In the genomic region with DNA sequence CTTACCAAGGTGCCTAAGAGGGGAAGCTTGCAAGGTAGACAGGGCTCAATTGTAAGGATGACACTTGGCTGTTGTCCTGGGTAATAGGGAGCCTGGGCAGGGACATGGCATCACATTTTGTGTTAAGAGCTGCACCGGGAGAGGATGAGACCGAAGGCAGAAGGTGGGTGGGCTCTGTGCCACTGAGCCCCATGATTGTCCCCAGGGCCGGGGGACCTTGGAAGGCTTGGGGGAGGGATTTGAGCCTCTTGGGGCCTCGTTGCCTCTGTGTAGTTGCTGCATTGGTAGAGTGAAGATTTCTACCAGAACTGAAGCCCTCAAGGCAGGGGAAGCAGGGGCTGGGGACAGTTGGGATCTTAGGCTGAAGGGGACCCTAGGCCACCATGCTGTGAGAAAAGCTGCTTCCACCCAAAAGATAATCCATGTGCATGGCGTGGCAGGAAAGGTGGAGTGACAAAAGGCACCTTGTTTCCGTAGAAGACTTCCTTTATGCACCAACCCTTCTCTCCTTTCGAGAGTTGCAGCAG, we compare ENCODE assay signal across 34 cellular contexts. TPM values are rescaled to one million over a fixed set of nuclear protein-coding genes. Genes with fewer than 3 reads are reported as not detected.
"Had no signal": no experiment of that assay in that cellular context is flagged by ENCODE, and none has a peak within 500 bp of the region (broad histone marks: within the 10 kb centered on the region; RNA-seq: fewer than 3 reads in every experiment).

No MANE protein-coding gene starts in this region.

- H3K9me3 Mint-ChIP-seq: activated naive CD4-positive, alpha-beta T cell treated with anti-CD3 and anti-CD28 coated beads, Interleukin-2, amount 10 ng/mL, durations not matched to agents 7 days and 5 days; activated naive CD8-positive, alpha-beta T cell treated with anti-CD3 and anti-CD28 coated beads, Interleukin-2, amount 10 ng/mL, durations not matched to agents 7 days and 5 days; activated T-cell treated with anti-CD3 and anti-CD28 coated beads, Interleukin-2, amount 50 U/mL, for 72 hours; mesothelial cell of epicardium; stimulated activated naive B cell treated with anti-CD40 and anti-IgM and Interleukin-4, amounts not matched to agents 10 μg/mL and 1 μg/mL and 100 μg/mL, for 72 hours; T-helper 2 cell treated with Interferon-gamma antibody and Interleukin-4, amounts not matched to agents 5 μg/mL and 100 μg/mL, for 36 hours had no signal

- FAIRE-seq: astrocyte, endometrium, keratinocyte, small intestine, urothelium cell line had no signal

- H3K4me1 ChIP-seq: esophagus squamous epithelium, right lobe of liver, transverse colon had no signal

- H3K4me1 Mint-ChIP-seq: activated CD4-positive, alpha-beta T cell treated with anti-CD3 and anti-CD28 coated beads for 36 hours; activated naive CD4-positive, alpha-beta T cell treated with anti-CD3 and anti-CD28 coated beads, Interleukin-2, amount 10 ng/mL, durations not matched to agents 7 days and 5 days; naive B cell; stimulated activated naive B cell treated with anti-CD40 and anti-IgM and Interleukin-4, amounts not matched to agents 10 μg/mL and 1 μg/mL and 100 μg/mL, for 72 hours had no signal

- DNase-seq: activated CD4-positive, alpha-beta T cell treated with anti-CD3 and anti-CD28 coated beads for 36 hours; activated CD4-positive, CD25-positive, alpha-beta regulatory T cell; activated CD8-positive, alpha-beta T cell treated with anti-CD3 and anti-CD28 coated beads, Interleukin-2, amount 10 ng/mL, durations not matched to agents 7 days and 5 days; activated gamma-delta T cell; activated naive CD4-positive, alpha-beta T cell treated with anti-CD3 and anti-CD28 coated beads, Interleukin-2, amount 10 ng/mL, durations not matched to agents 7 days and 5 days; activated T-cell treated with anti-CD3 and anti-CD28 coated beads for 4 hours; activated T-cell treated with anti-CD3 and anti-CD28 coated beads, Interleukin-2, amount 50 U/mL, for 72 hours; brain microvascular endothelial cell; caudate nucleus; dermis blood vessel endothelial cell; effector CD8-positive, alpha-beta T cell; esophagus squamous epithelium; foreskin melanocyte; left cardiac atrium; naive B cell; small intestine; stimulated activated CD4-positive, alpha-beta T cell treated with anti-CD3 and anti-CD28 coated beads, Interleukin-1b, Interleukin-23, amount 100 ng/mL, for 48 hours; stimulated activated CD4-positive, alpha-beta T cell treated with anti-CD3 and anti-CD28 coated beads, Interleukin-4, amount 100 ng/mL, for 4 hours; stimulated activated CD8-positive, alpha-beta memory T cell treated with anti-CD3 and anti-CD28 coated beads, Interleukin-4, amount 100 ng/mL, for 48 hours; stimulated activated naive B cell treated with anti-CD40 and anti-IgM and Interleukin-4, amounts not matched to agents 10 μg/mL and 1 μg/mL and 100 μg/mL, for 72 hours; stomach; T-helper 1 cell; transverse colon had no signal

- H3K36me3 ChIP-seq: brain microvascular endothelial cell, esophagus squamous epithelium, right lobe of liver, stomach, transverse colon had no signal

- H3K4me3 ChIP-seq: esophagus squamous epithelium, right lobe of liver, stomach, transverse colon had no signal

- H3K27me3 ChIP-seq: brain microvascular endothelial cell, esophagus squamous epithelium, right lobe of liver, stomach, transverse colon had no signal

- H3K9me3 ChIP-seq: esophagus squamous epithelium, right lobe of liver, stomach, transverse colon had no signal

- H3K27ac Mint-ChIP-seq: activated CD4-positive, alpha-beta T cell treated with anti-CD3 and anti-CD28 coated beads for 36 hours; activated CD8-positive, alpha-beta T cell treated with anti-CD3 and anti-CD28 coated beads, Interleukin-2, amount 10 ng/mL, durations not matched to agents 7 days and 5 days; activated naive CD4-positive, alpha-beta T cell treated with anti-CD3 and anti-CD28 coated beads, Interleukin-2, amount 10 ng/mL, durations not matched to agents 7 days and 5 days; activated naive CD8-positive, alpha-beta T cell treated with anti-CD3 and anti-CD28 coated beads, Interleukin-2, amount 10 ng/mL, durations not matched to agents 7 days and 5 days; activated T-cell treated with anti-CD3 and anti-CD28 coated beads, Interleukin-2, amount 50 U/mL, for 72 hours; mesothelial cell of epicardium; stimulated activated naive B cell treated with anti-CD40 and anti-IgM and Interleukin-4, amounts not matched to agents 10 μg/mL and 1 μg/mL and 100 μg/mL, for 72 hours; T-helper 2 cell treated with Interferon-gamma antibody and Interleukin-4, amounts not matched to agents 5 μg/mL and 100 μg/mL, for 36 hours had no signal

- ATAC-seq: activated CD4-positive, alpha-beta T cell treated with anti-CD3 and anti-CD28 coated beads for 36 hours; activated CD8-positive, alpha-beta T cell treated with anti-CD3 and anti-CD28 coated beads, Interleukin-2, amount 10 ng/mL, durations not matched to agents 7 days and 5 days; activated T-cell treated with anti-CD3 and anti-CD28 coated beads, Interleukin-2, amount 50 U/mL, for 72 hours; left cardiac atrium; left ventricle myocardium superior; right lobe of liver; stimulated activated naive B cell treated with anti-CD40 and anti-IgM and Interleukin-4, amounts not matched to agents 10 μg/mL and 1 μg/mL and 100 μg/mL, for 72 hours had no signal

- H3K27me3 Mint-ChIP-seq: activated CD4-positive, alpha-beta T cell treated with anti-CD3 and anti-CD28 coated beads for 36 hours; activated naive CD4-positive, alpha-beta T cell treated with anti-CD3 and anti-CD28 coated beads, Interleukin-2, amount 10 ng/mL, durations not matched to agents 7 days and 5 days; activated naive CD8-positive, alpha-beta T cell treated with anti-CD3 and anti-CD28 coated beads, Interleukin-2, amount 10 ng/mL, durations not matched to agents 7 days and 5 days had no signal

- H3K27ac ChIP-seq: brain microvascular endothelial cell, epithelial cell of prostate, esophagus squamous epithelium, right lobe of liver, stomach, transverse colon had no signal

- H3K4me3 Mint-ChIP-seq: activated CD4-positive, alpha-beta T cell treated with anti-CD3 and anti-CD28 coated beads for 36 hours; activated CD8-positive, alpha-beta T cell treated with anti-CD3 and anti-CD28 coated beads, Interleukin-2, amount 10 ng/mL, durations not matched to agents 7 days and 5 days; activated naive CD4-positive, alpha-beta T cell treated with anti-CD3 and anti-CD28 coated beads, Interleukin-2, amount 10 ng/mL, durations not matched to agents 7 days and 5 days; activated naive CD8-positive, alpha-beta T cell treated with anti-CD3 and anti-CD28 coated beads, Interleukin-2, amount 10 ng/mL, durations not matched to agents 7 days and 5 days; activated T-cell treated with anti-CD3 and anti-CD28 coated beads, Interleukin-2, amount 50 U/mL, for 72 hours; mesothelial cell of epicardium; naive B cell; stimulated activated naive B cell treated with anti-CD40 and anti-IgM and Interleukin-4, amounts not matched to agents 10 μg/mL and 1 μg/mL and 100 μg/mL, for 72 hours; T-helper 2 cell treated with Interferon-gamma antibody and Interleukin-4, amounts not matched to agents 5 μg/mL and 100 μg/mL, for 36 hours had no signal

- H3K36me3 Mint-ChIP-seq: activated naive CD4-positive, alpha-beta T cell treated with anti-CD3 and anti-CD28 coated beads, Interleukin-2, amount 10 ng/mL, durations not matched to agents 7 days and 5 days; activated naive CD8-positive, alpha-beta T cell treated with anti-CD3 and anti-CD28 coated beads, Interleukin-2, amount 10 ng/mL, durations not matched to agents 7 days and 5 days; mesothelial cell of epicardium; naive B cell; stimulated activated naive B cell treated with anti-CD40 and anti-IgM and Interleukin-4, amounts not matched to agents 10 μg/mL and 1 μg/mL and 100 μg/mL, for 72 hours had no signal

RNA-seq across cellular contexts. Expression of gene FGF18, which starts 11.9 kb away (rescaled TPM):
- total RNA-seq: activated CD4-positive, alpha-beta T cell treated with anti-CD3 and anti-CD28 coated beads for 36 hours; activated CD8-positive, alpha-beta T cell treated with anti-CD3 and anti-CD28 coated beads, Interleukin-2, amount 10 ng/mL, durations not matched to agents 7 days and 5 days; dermis blood vessel endothelial cell; lung microvascular endothelial cell had no signal
